1 cellular context compared by ENCODE assay signal in genomic region chr11:128515086-128515485, GRCh38.
TF ChIP-seq lines count a peak whose summit lies in the region.

No MANE protein-coding gene starts in this region.

TF ChIP-seq in liver, 16 proteins besides CTCF, POLR2A, EP300 and RAD21 (continued from another document):
- TF ChIP-seq REST (IDR thresholded peaks at IDR 0.05): no peak
- TF ChIP-seq FOXA1 (IDR thresholded peaks at IDR 0.05): no peak
- TF ChIP-seq HNF4A (conservative IDR thresholded peaks at IDR 0.05): no peak
- no peak for TF ChIP-seq TAF1 (conservative IDR thresholded peaks at IDR 0.05)
- TF ChIP-seq EGR1 (IDR thresholded peaks at IDR 0.05; ENCODE audit: low read depth in 2 of 2): no peak
- TF ChIP-seq FOXA2 (IDR thresholded peaks at IDR 0.05): no peak
- TF ChIP-seq HNF4G (IDR thresholded peaks at IDR 0.05): no peak
